12 cellular contexts compared by ENCODE assay signal in genomic region chr10:125120046-125120710, GRCh38. TPM values are rescaled to one million over a fixed set of nuclear protein-coding genes. Genes with fewer than 3 reads are reported as not detected.
DNase-seq lines count a peak whose midpoint lies in the region; ATAC-seq and TF ChIP-seq lines count a peak whose summit lies in the region.
"Had no signal": no experiment of that assay in that cellular context is flagged by ENCODE, and none has a peak within 500 bp of the region (broad histone marks: within the 10 kb centered on the region; RNA-seq: fewer than 3 reads in every experiment).

No MANE protein-coding gene starts in this region.

- peak overlapping the region in 3 of 4 donors; percentile 72 to 91 (median 85) for H3K27ac ChIP-seq in Peyer's patch

- ATAC-seq in GM19023 (IDR thresholded peaks at IDR 0.05; ENCODE audit: unreplicated experiment): no peak
- ATAC-seq: PC-3 had no signal

- H3K36me3 Mint-ChIP-seq in CD14-positive monocyte (peaks cover 18 to 30% of the 10 kb centered on the region in 2 donors), neural crest cell (ENCODE audit: low read depth) (peaks cover 2% of the 10 kb centered on the region)

- no peaks in the 10 kb centered on the region for H3K27me3 ChIP-seq in Peyer's patch
- H3K27me3 ChIP-seq: esophagus muscularis mucosa had no signal

- no peak for TF ChIP-seq POLR2A in Peyer's patch (IDR thresholded peaks at IDR 0.05)

- H3K36me3 ChIP-seq in Peyer's patch: no peaks in the 10 kb centered on the region

- no peak for TF ChIP-seq CTCF in CD14-positive monocyte (IDR thresholded peaks at IDR 0.05)
- TF ChIP-seq CTCF in Peyer's patch (IDR thresholded peaks at IDR 0.05): no peak
- no peak for TF ChIP-seq CTCF in fibroblast of mammary gland (conservative IDR thresholded peaks at IDR 0.05; ENCODE audit: control insufficient read depth, insufficient read depth, low read depth, low read length)
- no peak for TF ChIP-seq CTCF in neural crest cell (conservative IDR thresholded peaks at IDR 0.05)

- H3K4me3 ChIP-seq in Peyer's patch (no peak overlapping the region), fibroblast of mammary gland (ENCODE audit: control insufficient read depth, low read depth, low read length) (no peak overlapping the region)
- H3K4me3 ChIP-seq: esophagus muscularis mucosa had no signal

- H3K4me1 ChIP-seq in Peyer's patch: peaks cover 0 to 79% (median 5%) of the 10 kb centered on the region in 4 donors

- intact Hi-C loops in CD14-positive monocyte (cut with micrococcal nuclease): no loop called here

- H3K4me3 Mint-ChIP-seq in CD14-positive monocyte (no peak overlapping the region), neural crest cell (no peak overlapping the region)

- no peaks in the 10 kb centered on the region for H3K27me3 Mint-ChIP-seq in CD14-positive monocyte (ENCODE audit: low read depth in 3 of 3)
- no peaks in the 10 kb centered on the region for H3K27me3 Mint-ChIP-seq in neural crest cell (ENCODE audit: low read depth)

- H3K9me3 ChIP-seq in Peyer's patch: no peaks in the 10 kb centered on the region
- H3K9me3 ChIP-seq: esophagus muscularis mucosa had no signal

- H3K4me1 Mint-ChIP-seq in CD14-positive monocyte (peaks cover 25% of the 10 kb centered on the region), neural crest cell (peaks cover 38% of the 10 kb centered on the region)

- no peaks in the 10 kb centered on the region for H3K9me3 Mint-ChIP-seq in CD14-positive monocyte
- H3K9me3 Mint-ChIP-seq in neural crest cell: no peaks in the 10 kb centered on the region

- no peak for DNase-seq in CD14-positive monocyte (ENCODE audit: low spot score)
- peak in 2 of 3 donors; percentile 56 to 63 for DNase-seq in Peyer's patch
- peak; percentile 70 for DNase-seq in fibroblast of mammary gland (ENCODE audit: low read depth)
- no peak for DNase-seq in neural crest cell (ENCODE audit: low read depth, low spot score)
- no peak for DNase-seq in NCI-H1048 (lab: John Stamatoyannopoulos, UW)
- DNase-seq in GF-D8 (lab: John Stamatoyannopoulos, UW): no peak
- DNase-seq in NCI-H69 (lab: John Stamatoyannopoulos, UW): no peak
- DNase-seq: AML-193, NCI-H2081 had no signal

- H3K27ac Mint-ChIP-seq in CD14-positive monocyte: peak overlapping the region in 4 of 7 donors; percentile 7 to 55 (median 26)
- peak overlapping the region; percentile 86 for H3K27ac Mint-ChIP-seq in neural crest cell (ENCODE audit: unreplicated experiment)

RNA-seq across cellular contexts. Expression of gene CTBP2, which starts 40.2 kb away (rescaled TPM):
- polyA plus RNA-seq in CD14-positive monocyte: 10 to 100 TPM; 40.9 to 41.1 TPM
- 10 to 100 TPM; 53.6 to 83.8 (median 64.7) TPM for total RNA-seq in Peyer's patch
- 127 TPM in 2 replicates for total RNA-seq in neural crest cell

Comparison
In these comparisons a context has a peak if more than half of its experiments do, and no peak if none do; other contexts are left out.
1. DNase-seq: peak in Peyer's patch (2 of 3) and fibroblast of mammary gland (single experiment); none in CD14-positive monocyte (single experiment), neural crest cell (single experiment), NCI-H1048 (single experiment), GF-D8 (single experiment) and NCI-H69 (single experiment).